8 cellular contexts compared by ENCODE assay signal in genomic region chr9:20683351-20684034, GRCh38. TPM values are rescaled to one million over a fixed set of nuclear protein-coding genes. Genes with fewer than 3 reads are reported as not detected.
DNase-seq lines count a peak whose midpoint lies in the region; TF ChIP-seq lines count a peak whose summit lies in the region.

No MANE protein-coding gene starts in this region.

- CTCF ChIA-PET in activated CD4-positive, alpha-beta memory T cell treated with anti-CD3 and anti-CD28 coated beads for 36 hours (lab: Charles Lee), result interaction anchor here (1.2 to 2.6 kb wide), 2 partner anchors 61 to 427 kb away, joined by 6 to 25 read pairs; partner anchors contain the start of gene MLLT3

- 0 out of 2 replicates have a peak overlapping the region, but pooled peaks have one; percentile 4 for H3K27ac ChIP-seq in DOHH2 (ENCODE audit: low read depth, low read length)

- no peaks in the 10 kb centered on the region for H3K9me2 ChIP-seq in DOHH2 (replicated peaks; ENCODE audit: control insufficient read depth, low read length)

- H3K4me1 Mint-ChIP-seq in activated CD4-positive, alpha-beta memory T cell treated with anti-CD3 and anti-CD28 coated beads for 36 hours (ENCODE audit: low read depth), result peaks cover 22% of the 10 kb centered on the region
- peaks cover 18% of the 10 kb centered on the region for H3K4me1 Mint-ChIP-seq in endothelial cell (ENCODE audit: unreplicated experiment)
- peaks cover 28% of the 10 kb centered on the region for H3K4me1 Mint-ChIP-seq in stimulated activated naive CD8-positive, alpha-beta T cell treated with anti-CD3 and anti-CD28 coated beads, Interleukin-15, Interleukin-2, amounts not matched to agents 100 ng/mL and 50 ng/mL, for 24 hours (ENCODE audit: low read depth)

- no peaks in the 10 kb centered on the region for H3K36me3 Mint-ChIP-seq in activated CD4-positive, alpha-beta memory T cell treated with anti-CD3 and anti-CD28 coated beads for 36 hours
- H3K36me3 Mint-ChIP-seq in endothelial cell (ENCODE audit: low read depth, unreplicated experiment), result peaks cover 4% of the 10 kb centered on the region
- no peaks in the 10 kb centered on the region for H3K36me3 Mint-ChIP-seq in stimulated activated naive CD8-positive, alpha-beta T cell treated with anti-CD3 and anti-CD28 coated beads, Interleukin-15, Interleukin-2, amounts not matched to agents 100 ng/mL and 50 ng/mL, for 24 hours (ENCODE audit: low read depth)

- no peaks in the 10 kb centered on the region for H3K27me3 ChIP-seq in DOHH2 (ENCODE audit: control insufficient read depth, low read length)
- no peaks in the 10 kb centered on the region for H3K27me3 ChIP-seq in mucosa of stomach (ENCODE audit: control insufficient read depth, insufficient read depth, low read length)

- TF ChIP-seq CTCF in DOHH2 (IDR thresholded peaks at IDR 0.05; ENCODE audit: low read depth, low read length, poor library complexity, severe bottlenecking) (no peak), endothelial cell (IDR thresholded peaks at IDR 0.05; ENCODE audit: unreplicated experiment) (no peak)

- H3K4me1 ChIP-seq in DOHH2 (ENCODE audit: control insufficient read depth, low read length), result peaks cover 20% of the 10 kb centered on the region
- H3K4me1 ChIP-seq in mucosa of stomach (ENCODE audit: control insufficient read depth, insufficient read depth, low read length), result peaks cover 9% of the 10 kb centered on the region

- no peaks in the 10 kb centered on the region for H3K27me3 Mint-ChIP-seq in activated CD4-positive, alpha-beta memory T cell treated with anti-CD3 and anti-CD28 coated beads for 36 hours
- H3K27me3 Mint-ChIP-seq in endothelial cell (ENCODE audit: unreplicated experiment), result peaks cover 9% of the 10 kb centered on the region
- H3K27me3 Mint-ChIP-seq in stimulated activated naive CD8-positive, alpha-beta T cell treated with anti-CD3 and anti-CD28 coated beads, Interleukin-15, Interleukin-2, amounts not matched to agents 100 ng/mL and 50 ng/mL, for 24 hours, result no peaks in the 10 kb centered on the region

- peak overlapping the region; percentile 81 for H3K4me2 ChIP-seq in DOHH2 (ENCODE audit: low read length)

- H3K9me3 ChIP-seq in DOHH2 (ENCODE audit: control insufficient read depth, insufficient read depth, low read length), result no peaks in the 10 kb centered on the region
- H3K9me3 ChIP-seq in mucosa of stomach (ENCODE audit: control insufficient read depth, low read length), result no peaks in the 10 kb centered on the region

- no peaks in the 10 kb centered on the region for H3F3A ChIP-seq in DOHH2 (ENCODE audit: control insufficient read depth, insufficient read depth)

- peaks cover 2% of the 10 kb centered on the region; the same call in 1 of the 2 replicates for H4K20me1 ChIP-seq in DOHH2 (ENCODE audit: control insufficient read depth, insufficient read depth, low read depth, low read length)

- peaks cover 32% of the 10 kb centered on the region for H3K79me2 ChIP-seq in DOHH2 (ENCODE audit: control insufficient read depth, low read length)

- H3K9me3 Mint-ChIP-seq in activated CD4-positive, alpha-beta memory T cell treated with anti-CD3 and anti-CD28 coated beads for 36 hours, result no peaks in the 10 kb centered on the region
- no peaks in the 10 kb centered on the region for H3K9me3 Mint-ChIP-seq in endothelial cell (ENCODE audit: unreplicated experiment)
- no peaks in the 10 kb centered on the region for H3K9me3 Mint-ChIP-seq in stimulated activated naive CD8-positive, alpha-beta T cell treated with anti-CD3 and anti-CD28 coated beads, Interleukin-15, Interleukin-2, amounts not matched to agents 100 ng/mL and 50 ng/mL, for 24 hours

- intact Hi-C loops in activated CD4-positive, alpha-beta memory T cell treated with anti-CD3 and anti-CD28 coated beads for 36 hours (cut with micrococcal nuclease), result loop anchor here (1.0 to 10.0 kb wide), 9 partner anchors 25 to 1151 kb away; no protein-coding TSS in a partner anchor

- peak overlapping the region; percentile 54 for H3K9ac ChIP-seq in mucosa of stomach (ENCODE audit: low read length)

- peak overlapping the region; percentile 83 for H3K4me3 Mint-ChIP-seq in activated CD4-positive, alpha-beta memory T cell treated with anti-CD3 and anti-CD28 coated beads for 36 hours
- H3K4me3 Mint-ChIP-seq in endothelial cell (ENCODE audit: unreplicated experiment), result peak overlapping the region; percentile 89
- peak overlapping the region; percentile 93 for H3K4me3 Mint-ChIP-seq in stimulated activated naive CD8-positive, alpha-beta T cell treated with anti-CD3 and anti-CD28 coated beads, Interleukin-15, Interleukin-2, amounts not matched to agents 100 ng/mL and 50 ng/mL, for 24 hours

- H3K36me3 ChIP-seq in DOHH2 (ENCODE audit: control insufficient read depth, low read length) (no peaks in the 10 kb centered on the region), mucosa of stomach (ENCODE audit: control insufficient read depth, insufficient read depth, low read length) (no peaks in the 10 kb centered on the region)

- POLR2A ChIA-PET in activated CD4-positive, alpha-beta memory T cell treated with anti-CD3 and anti-CD28 coated beads for 36 hours (lab: Charles Lee), result interaction anchor here (0.6 to 2.8 kb wide), 13 partner anchors 9 to 684 kb away, joined by 3 to 37 read pairs (median 4); partner anchors contain the start of gene MLLT3

- H3K27ac Mint-ChIP-seq in activated CD4-positive, alpha-beta memory T cell treated with anti-CD3 and anti-CD28 coated beads for 36 hours, result peak overlapping the region; percentile 85
- H3K27ac Mint-ChIP-seq in endothelial cell (ENCODE audit: unreplicated experiment), result peak overlapping the region; percentile 79
- peak overlapping the region; percentile 73 for H3K27ac Mint-ChIP-seq in stimulated activated naive CD8-positive, alpha-beta T cell treated with anti-CD3 and anti-CD28 coated beads, Interleukin-15, Interleukin-2, amounts not matched to agents 100 ng/mL and 50 ng/mL, for 24 hours

- DNase-seq in H4 (ENCODE audit: low spot score) (peak; percentile 15), NCI-H1694 (lab: John Stamatoyannopoulos, UW) (peak; percentile 11), endothelial cell (ENCODE audit: low spot score) (no peak), iPS-NIHi7 (ENCODE audit: extremely low spot score) (no peak)
- DNase-seq in activated CD4-positive, alpha-beta memory T cell treated with anti-CD3 and anti-CD28 coated beads for 36 hours, result peak; percentile 65

- H3K4me3 ChIP-seq in DOHH2 (ENCODE audit: low read length), result peak overlapping the region; percentile 86
- peak overlapping the region; percentile 34 for H3K4me3 ChIP-seq in mucosa of stomach (ENCODE audit: low read length)

RNA-seq across cellular contexts. Expression of gene FOCAD, which starts 0.6 kb away (rescaled TPM):
- 14.7 and 32.1 TPM in 2 replicates for total RNA-seq in H4 (2014; rRNA removed; shearing (Covaris generic))
- total RNA-seq in activated CD4-positive, alpha-beta memory T cell treated with anti-CD3 and anti-CD28 coated beads for 36 hours, result 10 to 100 TPM; 35.4 to 37.1 TPM
- total RNA-seq in endothelial cell (ENCODE audit: unreplicated experiment), result 57.2 TPM

Comparison
In these comparisons a context has a peak if more than half of its experiments do, and no peak if none do; other contexts are left out.
1. DNase-seq: peak in H4 (single experiment), NCI-H1694 (single experiment) and activated CD4-positive, alpha-beta memory T cell treated with anti-CD3 and anti-CD28 coated beads for 36 hours (single experiment); none in endothelial cell (single experiment) and iPS-NIHi7 (single experiment).
2. Peak in every context shown above with its lines, with median percentiles within 50 percentile points of each other: H3K27ac Mint-ChIP-seq and H3K4me3 Mint-ChIP-seq.